In genomic region chr7:112523871-112524270, GRCh38 we compare ENCODE assay signal across 38 cellular contexts.
"Had no signal": no experiment of that assay in that cellular context is flagged by ENCODE, and none has a peak within 500 bp of the region (broad histone marks: within the 10 kb centered on the region; RNA-seq: fewer than 3 reads in every experiment).

No MANE protein-coding gene starts in this region.

- H3K4me3 ChIP-seq: adrenal gland, body of pancreas, breast epithelium had no signal

- H3K4me1 Mint-ChIP-seq: activated B cell treated with CpG ODN at 0.5 μM for 24 hours; activated CD4-positive, alpha-beta T cell treated with anti-CD3 and anti-CD28 coated beads for 36 hours; activated naive CD8-positive, alpha-beta T cell treated with anti-CD3 and anti-CD28 coated beads for 36 hours; activated T-helper 17 cell treated with anti-CD3 and anti-CD28 coated beads, Interleukin-2, amount 50 U/mL, for 72 hours had no signal

- FAIRE-seq: astrocyte, colon, TTC549 had no signal

- H3K27ac ChIP-seq: adrenal gland, body of pancreas, brain microvascular endothelial cell, breast epithelium, VCaP had no signal

- H3K9me3 ChIP-seq: adrenal gland, body of pancreas, breast epithelium had no signal

- H3K36me3 ChIP-seq: adrenal gland, brain microvascular endothelial cell, breast epithelium had no signal

- H3K4me1 ChIP-seq: adrenal gland, body of pancreas, breast epithelium had no signal

- DNase-seq: activated B cell treated with CpG ODN at 0.5 μM for 24 hours; activated CD4-positive, alpha-beta memory T cell treated with anti-CD3 and anti-CD28 coated beads for 36 hours; activated CD4-positive, alpha-beta T cell treated with anti-CD3 and anti-CD28 coated beads for 36 hours; activated CD4-positive, alpha-beta T cell treated with anti-CD3 and anti-CD28 coated beads for 48 hours; activated CD4-positive, alpha-beta T cell treated with anti-CD3 and anti-CD28 coated beads, Interleukin-2, amount 50 U/mL, for 1 hour; activated CD4-positive, alpha-beta T cell treated with anti-CD3 and anti-CD28 coated beads, Interleukin-2, amount 50 U/mL, for 4 hours; activated CD4-positive, CD25-positive, alpha-beta regulatory T cell treated with anti-CD3 and anti-CD28 coated beads, Interleukin-2, amount 50 U/mL, for 72 hours; activated CD8-positive, alpha-beta memory T cell treated with anti-CD3 and anti-CD28 coated beads, Interleukin-2, amount 50 U/mL, for 4 hours; activated CD8-positive, alpha-beta T cell treated with anti-CD3 and anti-CD28 coated beads for 36 hours; activated effector memory CD4-positive, alpha-beta T cell treated with anti-CD3 and anti-CD28 coated beads, Interleukin-2, amount 50 U/mL, for 16 hours; activated gamma-delta T cell treated with Interleukin-2 at 50 U/mL for 16 hours; activated naive CD4-positive, alpha-beta T cell; activated naive CD4-positive, alpha-beta T cell treated with anti-CD3 and anti-CD28 coated beads for 36 hours; activated naive CD4-positive, alpha-beta T cell treated with anti-CD3 and anti-CD28 coated beads, Interleukin-2, amount 50 U/mL, for 16 hours; activated naive CD8-positive, alpha-beta T cell treated with anti-CD3 and anti-CD28 coated beads for 36 hours; activated T-cell treated with anti-CD3 and anti-CD28 coated beads for 4 hours; activated T-cell treated with anti-CD3 and anti-CD28 coated beads, Interleukin-2, amount 50 U/mL, for 1 hour; activated T-cell treated with anti-CD3 and anti-CD28 coated beads, Interleukin-2, amount 50 U/mL, for 4 hours; activated T-cell treated with anti-CD3 and anti-CD28 coated beads, Interleukin-2, amount 50 U/mL, for 72 hours; adrenal gland; amniotic stem cell; aorta; body of pancreas; brain microvascular endothelial cell; central memory CD4-positive, alpha-beta T cell; cerebellar nuclear complex; T-helper 2 cell; T-helper 9 cell had no signal

- H3K27ac Mint-ChIP-seq: activated B cell treated with CpG ODN at 0.5 μM for 24 hours; activated CD4-positive, alpha-beta memory T cell treated with anti-CD3 and anti-CD28 coated beads for 36 hours; activated CD4-positive, alpha-beta T cell treated with anti-CD3 and anti-CD28 coated beads for 36 hours; activated CD8-positive, alpha-beta T cell treated with anti-CD3 and anti-CD28 coated beads for 36 hours; activated naive CD4-positive, alpha-beta T cell treated with anti-CD3 and anti-CD28 coated beads for 36 hours; activated naive CD4-positive, alpha-beta T cell treated with anti-CD3 and anti-CD28 coated beads, Interleukin-2, amount 50 U/mL, for 72 hours; activated naive CD8-positive, alpha-beta T cell treated with anti-CD3 and anti-CD28 coated beads for 36 hours; activated T-cell treated with anti-CD3 and anti-CD28 coated beads, Interleukin-2, amount 50 U/mL, for 72 hours; activated T-helper 1 cell treated with anti-CD3 and anti-CD28 coated beads, Interleukin-12 subunit alpha, Interleukin-12 subunit beta, Interleukin-2, Interleukin-4 antibody, amounts not matched to agents 30 ng/mL and 10 ng/mL and 1 ng/mL, durations not matched to agents 14 hours and 24 hours and 36 hours; activated T-helper 17 cell treated with anti-CD3 and anti-CD28 coated beads, Interleukin-2, amount 50 U/mL, for 72 hours; T-helper 1 cell treated with Interleukin-12 subunit alpha and Interleukin-12 subunit beta and Interleukin-4 antibody, amounts not matched to agents 30 μg/mL and 1 μg/mL, for 36 hours; T-helper 2 cell treated with Interferon-gamma antibody and Interleukin-4, amounts not matched to agents 5 μg/mL and 100 μg/mL, for 36 hours had no signal

- H3K9me3 Mint-ChIP-seq: activated B cell treated with CpG ODN at 0.5 μM for 24 hours; activated CD4-positive, alpha-beta memory T cell treated with anti-CD3 and anti-CD28 coated beads for 36 hours; activated CD8-positive, alpha-beta T cell treated with anti-CD3 and anti-CD28 coated beads for 36 hours; activated naive CD4-positive, alpha-beta T cell treated with anti-CD3 and anti-CD28 coated beads for 36 hours; activated naive CD4-positive, alpha-beta T cell treated with anti-CD3 and anti-CD28 coated beads, Interleukin-2, amount 50 U/mL, for 72 hours; activated naive CD8-positive, alpha-beta T cell treated with anti-CD3 and anti-CD28 coated beads for 36 hours; activated T-cell treated with anti-CD3 and anti-CD28 coated beads, Interleukin-2, amount 50 U/mL, for 4 hours; activated T-helper 1 cell treated with anti-CD3 and anti-CD28 coated beads, Interleukin-12 subunit alpha, Interleukin-12 subunit beta, Interleukin-2, Interleukin-4 antibody, amounts not matched to agents 30 ng/mL and 10 ng/mL and 1 ng/mL, durations not matched to agents 14 hours and 24 hours and 36 hours; activated T-helper 17 cell treated with anti-CD3 and anti-CD28 coated beads, Interleukin-2, amount 50 U/mL, for 72 hours; T-helper 1 cell treated with Interleukin-12 subunit alpha and Interleukin-12 subunit beta and Interleukin-4 antibody, amounts not matched to agents 30 μg/mL and 1 μg/mL, for 36 hours; T-helper 2 cell treated with Interferon-gamma antibody and Interleukin-4, amounts not matched to agents 5 μg/mL and 100 μg/mL, for 36 hours had no signal

- H3K36me3 Mint-ChIP-seq: activated CD4-positive, alpha-beta memory T cell treated with anti-CD3 and anti-CD28 coated beads for 36 hours; activated naive CD4-positive, alpha-beta T cell treated with anti-CD3 and anti-CD28 coated beads, Interleukin-2, amount 50 U/mL, for 72 hours; activated naive CD8-positive, alpha-beta T cell treated with anti-CD3 and anti-CD28 coated beads for 36 hours had no signal

- ATAC-seq: activated CD4-positive, alpha-beta T cell treated with anti-CD3 and anti-CD28 coated beads for 36 hours; activated CD8-positive, alpha-beta T cell treated with anti-CD3 and anti-CD28 coated beads for 36 hours; activated naive CD4-positive, alpha-beta T cell treated with anti-CD3 and anti-CD28 coated beads, Interleukin-2, amount 50 U/mL, for 72 hours; activated T-cell treated with anti-CD3 and anti-CD28 coated beads, Interleukin-2, amount 50 U/mL, for 4 hours; activated T-cell treated with anti-CD3 and anti-CD28 coated beads, Interleukin-2, amount 50 U/mL, for 72 hours; activated T-helper 17 cell treated with anti-CD3 and anti-CD28 coated beads, Interleukin-2, amount 50 U/mL, for 72 hours; body of pancreas had no signal

- H3K4me3 Mint-ChIP-seq: activated B cell treated with CpG ODN at 0.5 μM for 24 hours; activated CD4-positive, alpha-beta memory T cell treated with anti-CD3 and anti-CD28 coated beads for 36 hours; activated CD4-positive, alpha-beta T cell treated with anti-CD3 and anti-CD28 coated beads for 36 hours; activated CD8-positive, alpha-beta T cell treated with anti-CD3 and anti-CD28 coated beads for 36 hours; activated naive CD4-positive, alpha-beta T cell treated with anti-CD3 and anti-CD28 coated beads for 36 hours; activated naive CD8-positive, alpha-beta T cell treated with anti-CD3 and anti-CD28 coated beads for 36 hours; activated T-cell treated with anti-CD3 and anti-CD28 coated beads, Interleukin-2, amount 50 U/mL, for 4 hours; activated T-cell treated with anti-CD3 and anti-CD28 coated beads, Interleukin-2, amount 50 U/mL, for 72 hours; activated T-helper 1 cell treated with anti-CD3 and anti-CD28 coated beads, Interleukin-12 subunit alpha, Interleukin-12 subunit beta, Interleukin-2, Interleukin-4 antibody, amounts not matched to agents 30 ng/mL and 10 ng/mL and 1 ng/mL, durations not matched to agents 14 hours and 24 hours and 36 hours; activated T-helper 17 cell treated with anti-CD3 and anti-CD28 coated beads, Interleukin-2, amount 50 U/mL, for 72 hours; T-helper 1 cell treated with Interleukin-12 subunit alpha and Interleukin-12 subunit beta and Interleukin-4 antibody, amounts not matched to agents 30 μg/mL and 1 μg/mL, for 36 hours; T-helper 2 cell treated with Interferon-gamma antibody and Interleukin-4, amounts not matched to agents 5 μg/mL and 100 μg/mL, for 36 hours had no signal

- H3K27me3 ChIP-seq: adrenal gland, body of pancreas, brain microvascular endothelial cell, breast epithelium had no signal
